In the genomic region with DNA sequence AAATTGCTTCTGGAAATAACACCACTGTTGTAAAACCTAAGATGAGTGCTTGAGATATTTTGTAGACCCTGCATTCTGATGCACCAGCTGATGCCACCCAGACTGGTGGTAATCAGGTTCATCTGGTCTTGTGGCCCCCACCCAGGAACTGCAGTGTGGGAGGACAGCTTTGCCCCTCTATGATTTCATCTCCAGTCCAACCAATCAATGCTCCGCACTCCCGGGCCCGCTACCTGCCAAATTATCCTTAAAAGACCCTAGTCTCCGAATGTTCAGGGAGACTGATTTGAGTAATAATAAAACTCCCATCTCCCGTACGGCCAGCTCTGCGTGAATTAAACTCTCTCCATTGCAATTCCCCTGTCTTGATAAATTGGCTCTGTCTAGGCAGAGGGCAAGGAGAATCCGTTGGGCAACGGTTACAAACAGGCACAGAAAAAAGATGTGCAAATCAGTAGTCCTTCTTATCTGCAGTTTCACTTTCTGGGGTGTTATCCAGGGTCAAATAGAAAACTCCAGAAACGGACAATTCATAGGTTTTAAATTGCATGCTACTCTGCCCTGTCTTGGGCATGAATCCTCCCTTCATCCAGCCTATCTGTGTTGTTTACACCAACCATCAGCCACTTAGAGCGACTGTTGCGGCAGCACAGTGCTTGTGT, we compare ENCODE assay signal across 31 cellular contexts. TPM values are rescaled to one million over a fixed set of nuclear protein-coding genes. Genes with fewer than 3 reads are reported as not detected.
"Had no signal": no experiment of that assay in that cellular context is flagged by ENCODE, and none has a peak within 500 bp of the region (broad histone marks: within the 10 kb centered on the region; RNA-seq: fewer than 3 reads in every experiment).

No MANE protein-coding gene starts in this region.

- DNase-seq: activated CD4-positive, alpha-beta T cell treated with anti-CD3 and anti-CD28 coated beads for 36 hours; activated CD4-positive, alpha-beta T cell treated with anti-CD3 and anti-CD28 coated beads, Interleukin-2, amount 50 U/mL, for 4 hours; activated CD8-positive, alpha-beta memory T cell treated with anti-CD3 and anti-CD28 coated beads for 24 hours; activated CD8-positive, alpha-beta memory T cell treated with anti-CD3 and anti-CD28 coated beads, Interleukin-2, amount 50 U/mL, for 4 hours; activated naive CD4-positive, alpha-beta T cell; activated T-cell treated with anti-CD3 and anti-CD28 coated beads, Interleukin-2, amount 50 U/mL, for 24 hours; adrenal gland; central memory CD4-positive, alpha-beta T cell; effector memory CD4-positive, alpha-beta T cell; heart left ventricle; mesendoderm; naive B cell; retina; stimulated activated CD4-positive, alpha-beta T cell treated with anti-CD3 and anti-CD28 coated beads, Interleukin-4, amount 100 ng/mL, for 1 hour; stimulated activated naive CD4-positive, alpha-beta T cell; testis had no signal

- H3K4me3 Mint-ChIP-seq: activated CD4-positive, alpha-beta T cell treated with anti-CD3 and anti-CD28 coated beads for 36 hours; activated naive CD8-positive, alpha-beta T cell; activated T-cell treated with anti-CD3 and anti-CD28 coated beads, Interleukin-2, amount 50 U/mL, for 24 hours; activated T-helper 17 cell treated with anti-CD3 and anti-CD28 coated beads, Interleukin-2, amount 50 U/mL, for 72 hours; naive B cell; neural progenitor cell; type B pancreatic cell; WTC11 had no signal

- H3K27me3 ChIP-seq: adrenal gland, heart left ventricle, neural progenitor cell, testis, vagina had no signal

- H3K36me3 ChIP-seq: adrenal gland, gastroesophageal sphincter, heart left ventricle, neural progenitor cell, vagina had no signal

- H3K9me3 Mint-ChIP-seq: activated T-cell treated with anti-CD3 and anti-CD28 coated beads, Interleukin-2, amount 50 U/mL, for 24 hours; activated T-helper 17 cell treated with anti-CD3 and anti-CD28 coated beads, Interleukin-2, amount 50 U/mL, for 72 hours had no signal

- H3K27ac ChIP-seq: adrenal gland, gastroesophageal sphincter, heart left ventricle, neural progenitor cell, testis, vagina had no signal

- H3K9me3 ChIP-seq: adrenal gland, testis, vagina had no signal

- H3K4me1 ChIP-seq: adrenal gland, neural progenitor cell had no signal

- H3K36me3 Mint-ChIP-seq: activated naive CD8-positive, alpha-beta T cell; naive B cell; neural progenitor cell; type B pancreatic cell had no signal

- H3K27me3 Mint-ChIP-seq: activated CD4-positive, alpha-beta T cell treated with anti-CD3 and anti-CD28 coated beads for 36 hours; activated naive CD8-positive, alpha-beta T cell; activated T-cell treated with anti-CD3 and anti-CD28 coated beads, Interleukin-2, amount 50 U/mL, for 24 hours; type B pancreatic cell had no signal

- H3K27ac Mint-ChIP-seq: activated CD4-positive, alpha-beta T cell treated with anti-CD3 and anti-CD28 coated beads for 36 hours; activated naive CD8-positive, alpha-beta T cell; activated T-cell treated with anti-CD3 and anti-CD28 coated beads, Interleukin-2, amount 50 U/mL, for 24 hours; activated T-helper 17 cell treated with anti-CD3 and anti-CD28 coated beads, Interleukin-2, amount 50 U/mL, for 72 hours; neural progenitor cell; type B pancreatic cell had no signal

- ATAC-seq: activated CD4-positive, alpha-beta T cell treated with anti-CD3 and anti-CD28 coated beads for 36 hours; activated T-helper 17 cell treated with anti-CD3 and anti-CD28 coated beads, Interleukin-2, amount 50 U/mL, for 72 hours; esophagus mucosa; gastroesophageal sphincter; heart left ventricle; WTC11 had no signal

- FAIRE-seq: astrocyte, colon, endothelial cell of umbilical vein, islet of Langerhans, TTC549 had no signal

- H3K4me1 Mint-ChIP-seq: activated T-helper 17 cell treated with anti-CD3 and anti-CD28 coated beads, Interleukin-2, amount 50 U/mL, for 72 hours had no signal

- H3K4me3 ChIP-seq: adrenal gland, gastroesophageal sphincter, heart left ventricle, neural progenitor cell, testis, vagina had no signal

RNA-seq across cellular contexts. Expression of gene TRPM1, which starts 29.2 kb away (rescaled TPM):
- total RNA-seq: activated CD4-positive, alpha-beta T cell treated with anti-CD3 and anti-CD28 coated beads for 36 hours; activated T-helper 17 cell treated with anti-CD3 and anti-CD28 coated beads, Interleukin-2, amount 50 U/mL, for 72 hours; adrenal gland; astrocyte; endothelial cell of umbilical vein; esophagus mucosa; gastroesophageal sphincter; heart left ventricle; mucosa of gallbladder; progenitor cell of endocrine pancreas; vagina had no signal
